Comparison of ENCODE assay signal across 8 cellular contexts in the genomic region with DNA sequence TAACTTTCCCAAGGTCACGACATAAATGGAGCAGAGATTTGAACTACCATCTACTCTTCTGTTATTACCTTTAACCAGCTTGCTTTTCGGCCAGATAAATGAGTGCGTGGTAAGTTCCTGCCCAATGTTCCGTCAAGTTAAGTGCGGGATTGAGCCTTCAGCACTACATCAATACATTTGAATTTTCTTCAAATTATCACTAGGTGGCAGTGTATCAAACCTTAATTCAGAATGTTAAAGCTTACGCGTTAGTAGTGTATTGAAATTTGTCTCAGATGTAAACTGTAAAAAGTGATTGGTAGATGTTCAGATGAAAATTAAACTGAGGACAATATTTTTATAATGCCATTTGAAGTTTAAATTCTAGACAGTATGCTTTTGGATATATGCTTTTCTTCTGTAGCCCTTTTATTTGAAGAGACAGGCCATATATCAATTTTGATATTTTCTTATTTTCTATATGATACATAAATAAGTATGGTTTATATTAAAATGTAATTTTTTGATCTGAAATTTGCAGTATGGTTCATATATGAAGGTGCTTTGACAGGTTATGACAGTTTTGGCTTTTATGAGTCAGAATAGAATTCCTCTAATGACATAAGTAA.
A peak's percentile ranks its signal among the peaks of the same experiment; 100 is the strongest.
DNase-seq lines count a peak whose midpoint lies in the region; ATAC-seq and TF ChIP-seq lines count a peak whose summit lies in the region.

No MANE protein-coding gene starts in this region.

- ATAC-seq in HG03039 (IDR thresholded peaks at IDR 0.05; ENCODE audit: unreplicated experiment) (peak; percentile 68), GM19467 (IDR thresholded peaks at IDR 0.05; ENCODE audit: unreplicated experiment) (no peak), GM19023 (IDR thresholded peaks at IDR 0.05; ENCODE audit: unreplicated experiment) (no peak)

- DNase-seq in SHP77 (lab: John Stamatoyannopoulos, UW): peak; percentile 21 to 52
- no peak for DNase-seq in SHP77 treated with DMSO at 0.1 percent for 48 hours (lab: John Stamatoyannopoulos, UW)
- DNase-seq in NCI-H526 treated with DMSO at 0.1 percent for 48 hours (lab: John Stamatoyannopoulos, UW): peak; percentile 11
- DNase-seq in cardiac fibroblast (ENCODE audit: low read depth in 2 of 2): peak; percentile 45 to 51
- peak; percentile 55 for DNase-seq in medulla oblongata (ENCODE audit: extremely low spot score)

- H3K4me3 ChIP-seq in cardiac fibroblast (replicated peaks in 1 of 2; ENCODE audit: low read depth in 2 of 2, low read length in 2 of 2): no peak overlapping the region

- peak; percentile 40 for TF ChIP-seq CTCF in cardiac fibroblast (IDR thresholded peaks at IDR 0.05; ENCODE audit: low read depth, low read length)
